ENCODE assay signal across 1 cellular context in genomic region chr16:72442381-72443158, GRCh38.
TF ChIP-seq lines count a peak whose summit lies in the region.

No MANE protein-coding gene starts in this region.

TF ChIP-seq in HepG2, 621 proteins besides CTCF, POLR2A, EP300 and RAD21 (continued from another document and continues in another):
- TF ChIP-seq NCOA2 (CRISPR knock-in tag; IDR thresholded peaks at IDR 0.05) (peak; percentile 83), SIX4 (CRISPR knock-in tag; IDR thresholded peaks at IDR 0.05) (no peak), EED (CRISPR knock-in tag; IDR thresholded peaks at IDR 0.05) (no peak), GATAD2A (CRISPR knock-in tag; IDR thresholded peaks at IDR 0.05) (peak; percentile 92), RBM22 (optimal IDR thresholded peaks at IDR 0.05; ENCODE audit: low read length) (no peak), FOSL2 (CRISPR knock-in tag; IDR thresholded peaks at IDR 0.05) (no peak), GATAD1 (CRISPR knock-in tag; IDR thresholded peaks at IDR 0.05) (0 out of 2 replicates have a peak, but pooled peaks have one; percentile 38), PHF21A (CRISPR knock-in tag; IDR thresholded peaks at IDR 0.05) (peak; percentile 84), MIXL1 (CRISPR knock-in tag; IDR thresholded peaks at IDR 0.05) (peak; percentile 93), ZNF253 (CRISPR knock-in tag; IDR thresholded peaks at IDR 0.05; ENCODE audit: borderline replicate concordance) (no peak), IRF2 (CRISPR knock-in tag; IDR thresholded peaks at IDR 0.05) (peak; percentile 68; the same call in 1 of the 2 replicates), SMAD9 (CRISPR knock-in tag; IDR thresholded peaks at IDR 0.05) (no peak), KLF12 (CRISPR knock-in tag; IDR thresholded peaks at IDR 0.05; ENCODE audit: borderline replicate concordance) (no peak), ZEB1 (IDR thresholded peaks at IDR 0.05; ENCODE audit: insufficient replicate concordance, low read depth) (no peak), SNRNP70 (IDR thresholded peaks at IDR 0.05; ENCODE audit: low read depth, low read length) (no peak), NFE2 (CRISPR knock-in tag; IDR thresholded peaks at IDR 0.05) (no peak), ZNF207 (IDR thresholded peaks at IDR 0.05; ENCODE audit: borderline replicate concordance) (no peak), ZNF225 (CRISPR knock-in tag; IDR thresholded peaks at IDR 0.05) (no peak), ZSCAN30 (CRISPR knock-in tag; IDR thresholded peaks at IDR 0.05) (0 out of 2 replicates have a peak, but pooled peaks have one; percentile 42), TCF7L2 (IDR thresholded peaks at IDR 0.05; ENCODE audit: low read depth, low read length) (no peak), FIP1L1 (IDR thresholded peaks at IDR 0.05; ENCODE audit: borderline replicate concordance, insufficient read depth, low read depth, low read length) (no peak), ATM (IDR thresholded peaks at IDR 0.05; ENCODE audit: borderline replicate concordance) (no peak), SNAPC4 (CRISPR knock-in tag; IDR thresholded peaks at IDR 0.05) (no peak), KLF6 (CRISPR knock-in tag; IDR thresholded peaks at IDR 0.05) (no peak), PHF5A (CRISPR knock-in tag; IDR thresholded peaks at IDR 0.05; ENCODE audit: low read depth, unreplicated experiment) (peak; percentile 64), IKZF4 (CRISPR knock-in tag; IDR thresholded peaks at IDR 0.05; ENCODE audit: borderline replicate concordance, low read depth, not compliant biosample characterization) (no peak), NPAS2 (CRISPR knock-in tag; IDR thresholded peaks at IDR 0.05; ENCODE audit: borderline replicate concordance) (no peak), NFIC (IDR thresholded peaks at IDR 0.05; ENCODE audit: low read length) (peak; percentile 92), ZNF292 (CRISPR knock-in tag; IDR thresholded peaks at IDR 0.05; ENCODE audit: borderline replicate concordance, low read depth) (peak; percentile 28; the same call in 1 of the 2 replicates), PTBP1 (IDR thresholded peaks at IDR 0.05; ENCODE audit: low read depth, low read length, poor library complexity, severe bottlenecking) (no peak), SRF (IDR thresholded peaks at IDR 0.05; ENCODE audit: low read depth, low read length) (peak; percentile 86), CEBPB (IDR thresholded peaks at IDR 0.05; ENCODE audit: borderline replicate concordance, low read depth, low read length) (peak; percentile 61; the same call in 1 of the 2 replicates), JDP2 (CRISPR knock-in tag; IDR thresholded peaks at IDR 0.05; ENCODE audit: borderline replicate concordance) (no peak), ZFP1 (CRISPR knock-in tag; IDR thresholded peaks at IDR 0.05) (no peak), ZNF335 (CRISPR knock-in tag; IDR thresholded peaks at IDR 0.05) (no peak), MEIS1 (CRISPR knock-in tag; IDR thresholded peaks at IDR 0.05; ENCODE audit: borderline replicate concordance) (0 out of 2 replicates have a peak, but pooled peaks have one; percentile 39), MLX (CRISPR knock-in tag; IDR thresholded peaks at IDR 0.05) (0 out of 2 replicates have a peak, but pooled peaks have one; percentile 39), ZSCAN20 (CRISPR knock-in tag; IDR thresholded peaks at IDR 0.05; ENCODE audit: borderline replicate concordance) (no peak), PPARG (CRISPR knock-in tag; conservative IDR thresholded peaks at IDR 0.05) (peak; percentile 98), ZNF260 (CRISPR knock-in tag; IDR thresholded peaks at IDR 0.05; ENCODE audit: borderline replicate concordance, low read depth) (no peak), ELF1 (CRISPR knock-in tag; IDR thresholded peaks at IDR 0.05) (0 out of 2 replicates have a peak, but pooled peaks have one; percentile 21), RORA (CRISPR knock-in tag; IDR thresholded peaks at IDR 0.05) (no peak), REXO4 (CRISPR knock-in tag; IDR thresholded peaks at IDR 0.05; ENCODE audit: borderline replicate concordance) (no peak), ZBTB1 (CRISPR knock-in tag; IDR thresholded peaks at IDR 0.05; ENCODE audit: borderline replicate concordance) (no peak), ZNF441 (CRISPR knock-in tag; IDR thresholded peaks at IDR 0.05; ENCODE audit: borderline replicate concordance) (peak; percentile 49; the same call in 1 of the 2 replicates), ATF4 (CRISPR knock-in tag; IDR thresholded peaks at IDR 0.05) (no peak), MXD4 (CRISPR knock-in tag; IDR thresholded peaks at IDR 0.05) (no peak), ZNF850 (CRISPR knock-in tag; conservative IDR thresholded peaks at IDR 0.05) (no peak), ADNP (CRISPR knock-in tag; IDR thresholded peaks at IDR 0.05) (no peak), NFYC (CRISPR knock-in tag; IDR thresholded peaks at IDR 0.05) (no peak), FOXJ3 (CRISPR knock-in tag; IDR thresholded peaks at IDR 0.05; ENCODE audit: borderline replicate concordance) (peak; percentile 71; the same call in 1 of the 2 replicates)
- TF ChIP-seq, protein P1, sequence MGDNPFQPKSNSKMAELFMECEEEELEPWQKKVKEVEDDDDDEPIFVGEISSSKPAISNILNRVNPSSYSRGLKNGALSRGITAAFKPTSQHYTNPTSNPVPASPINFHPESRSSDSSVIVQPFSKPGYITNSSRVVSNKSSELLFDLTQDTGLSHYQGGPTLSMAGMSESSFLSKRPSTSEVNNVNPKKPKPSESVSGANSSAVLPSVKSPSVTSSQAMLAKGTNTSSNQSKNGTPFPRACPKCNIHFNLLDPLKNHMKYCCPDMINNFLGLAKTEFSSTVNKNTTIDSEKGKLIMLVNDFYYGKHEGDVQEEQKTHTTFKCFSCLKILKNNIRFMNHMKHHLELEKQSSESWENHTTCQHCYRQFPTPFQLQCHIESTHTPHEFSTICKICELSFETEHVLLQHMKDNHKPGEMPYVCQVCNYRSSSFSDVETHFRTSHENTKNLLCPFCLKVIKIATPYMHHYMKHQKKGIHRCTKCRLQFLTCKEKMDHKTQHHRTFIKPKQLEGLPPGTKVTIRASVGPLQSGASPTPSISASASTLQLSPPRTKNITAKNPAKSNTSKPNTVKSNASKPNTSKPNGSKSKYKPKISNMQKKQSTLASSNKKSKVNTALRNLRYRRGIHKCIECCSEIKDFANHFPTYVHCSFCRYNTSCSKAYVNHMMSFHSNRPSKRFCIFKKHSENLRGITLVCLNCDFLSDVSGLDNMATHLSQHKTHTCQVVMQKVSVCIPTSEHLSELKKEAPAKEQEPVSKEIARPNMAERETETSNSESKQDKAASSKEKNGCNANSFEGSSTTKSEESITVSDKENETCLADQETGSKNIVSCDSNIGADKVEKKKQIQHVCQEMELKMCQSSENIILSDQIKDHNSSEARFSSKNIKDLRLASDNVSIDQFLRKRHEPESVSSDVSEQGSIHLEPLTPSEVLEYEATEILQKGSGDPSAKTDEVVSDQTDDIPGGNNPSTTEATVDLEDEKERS (CRISPR knock-in tag; IDR thresholded peaks at IDR 0.05), result peak; percentile 82; the same call in 1 of the 2 replicates
- TF ChIP-seq, protein P2, sequence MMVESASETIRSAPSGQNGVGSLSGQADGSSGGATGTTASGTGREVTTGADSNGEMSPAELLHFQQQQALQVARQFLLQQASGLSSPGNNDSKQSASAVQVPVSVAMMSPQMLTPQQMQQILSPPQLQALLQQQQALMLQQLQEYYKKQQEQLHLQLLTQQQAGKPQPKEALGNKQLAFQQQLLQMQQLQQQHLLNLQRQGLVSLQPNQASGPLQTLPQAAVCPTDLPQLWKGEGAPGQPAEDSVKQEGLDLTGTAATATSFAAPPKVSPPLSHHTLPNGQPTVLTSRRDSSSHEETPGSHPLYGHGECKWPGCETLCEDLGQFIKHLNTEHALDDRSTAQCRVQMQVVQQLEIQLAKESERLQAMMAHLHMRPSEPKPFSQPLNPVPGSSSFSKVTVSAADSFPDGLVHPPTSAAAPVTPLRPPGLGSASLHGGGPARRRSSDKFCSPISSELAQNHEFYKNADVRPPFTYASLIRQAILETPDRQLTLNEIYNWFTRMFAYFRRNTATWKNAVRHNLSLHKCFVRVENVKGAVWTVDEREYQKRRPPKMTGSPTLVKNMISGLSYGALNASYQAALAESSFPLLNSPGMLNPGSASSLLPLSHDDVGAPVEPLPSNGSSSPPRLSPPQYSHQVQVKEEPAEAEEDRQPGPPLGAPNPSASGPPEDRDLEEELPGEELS (CRISPR knock-in tag; IDR thresholded peaks at IDR 0.05), result peak; percentile 75
- TF ChIP-seq, protein P3, sequence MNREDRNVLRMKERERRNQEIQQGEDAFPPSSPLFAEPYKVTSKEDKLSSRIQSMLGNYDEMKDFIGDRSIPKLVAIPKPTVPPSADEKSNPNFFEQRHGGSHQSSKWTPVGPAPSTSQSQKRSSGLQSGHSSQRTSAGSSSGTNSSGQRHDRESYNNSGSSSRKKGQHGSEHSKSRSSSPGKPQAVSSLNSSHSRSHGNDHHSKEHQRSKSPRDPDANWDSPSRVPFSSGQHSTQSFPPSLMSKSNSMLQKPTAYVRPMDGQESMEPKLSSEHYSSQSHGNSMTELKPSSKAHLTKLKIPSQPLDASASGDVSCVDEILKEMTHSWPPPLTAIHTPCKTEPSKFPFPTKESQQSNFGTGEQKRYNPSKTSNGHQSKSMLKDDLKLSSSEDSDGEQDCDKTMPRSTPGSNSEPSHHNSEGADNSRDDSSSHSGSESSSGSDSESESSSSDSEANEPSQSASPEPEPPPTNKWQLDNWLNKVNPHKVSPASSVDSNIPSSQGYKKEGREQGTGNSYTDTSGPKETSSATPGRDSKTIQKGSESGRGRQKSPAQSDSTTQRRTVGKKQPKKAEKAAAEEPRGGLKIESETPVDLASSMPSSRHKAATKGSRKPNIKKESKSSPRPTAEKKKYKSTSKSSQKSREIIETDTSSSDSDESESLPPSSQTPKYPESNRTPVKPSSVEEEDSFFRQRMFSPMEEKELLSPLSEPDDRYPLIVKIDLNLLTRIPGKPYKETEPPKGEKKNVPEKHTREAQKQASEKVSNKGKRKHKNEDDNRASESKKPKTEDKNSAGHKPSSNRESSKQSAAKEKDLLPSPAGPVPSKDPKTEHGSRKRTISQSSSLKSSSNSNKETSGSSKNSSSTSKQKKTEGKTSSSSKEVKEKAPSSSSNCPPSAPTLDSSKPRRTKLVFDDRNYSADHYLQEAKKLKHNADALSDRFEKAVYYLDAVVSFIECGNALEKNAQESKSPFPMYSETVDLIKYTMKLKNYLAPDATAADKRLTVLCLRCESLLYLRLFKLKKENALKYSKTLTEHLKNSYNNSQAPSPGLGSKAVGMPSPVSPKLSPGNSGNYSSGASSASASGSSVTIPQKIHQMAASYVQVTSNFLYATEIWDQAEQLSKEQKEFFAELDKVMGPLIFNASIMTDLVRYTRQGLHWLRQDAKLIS (CRISPR knock-in tag; IDR thresholded peaks at IDR 0.05), result no peak
